Comparison of ENCODE assay signal across 12 cellular contexts in genomic region chr5:140567136-140567818, GRCh38. TPM values are rescaled to one million over a fixed set of nuclear protein-coding genes. Genes with fewer than 3 reads are reported as not detected.
DNase-seq lines count a peak whose midpoint lies in the region; ATAC-seq and TF ChIP-seq lines count a peak whose summit lies in the region.
"Had no signal": no experiment of that assay in that cellular context is flagged by ENCODE, and none has a peak within 500 bp of the region (broad histone marks: within the 10 kb centered on the region; RNA-seq: fewer than 3 reads in every experiment).

No MANE protein-coding gene starts in this region.

- ATAC-seq in activated naive CD4-positive, alpha-beta T cell treated with anti-CD3 and anti-CD28 coated beads, Interleukin-2, amount 50 U/mL, for 72 hours = no peak
- ATAC-seq in naive thymus-derived CD8-positive, alpha-beta T cell = no peak
- ATAC-seq: activated CD4-positive, CD25-positive, alpha-beta regulatory T cell treated with anti-CD3 and anti-CD28 coated beads, Interleukin-2, amount 50 U/mL, for 24 hours had no signal

- no peaks in the 10 kb centered on the region for H3K36me3 ChIP-seq in Caco-2 (ENCODE audit: control insufficient read depth, insufficient read depth, low read length)

- H3K27me3 Mint-ChIP-seq in CD14-positive monocyte (ENCODE audit: low read depth in 3 of 3) = peaks cover 0 to 2% (median 2%) of the 10 kb centered on the region in 3 donors
- H3K27me3 Mint-ChIP-seq in Caco-2 (ENCODE audit: insufficient read depth, unreplicated experiment) = no peaks in the 10 kb centered on the region
- no peaks in the 10 kb centered on the region for H3K27me3 Mint-ChIP-seq in naive thymus-derived CD8-positive, alpha-beta T cell

- peaks cover 7% of the 10 kb centered on the region; the same call in 1 of the 2 replicates for H3K4me1 ChIP-seq in Caco-2

- H3K36me3 Mint-ChIP-seq in CD14-positive monocyte = peaks cover 32 to 58% of the 10 kb centered on the region in 2 donors
- H3K36me3 Mint-ChIP-seq in Caco-2 (ENCODE audit: insufficient read depth, unreplicated experiment) = peaks cover 50% of the 10 kb centered on the region
- H3K36me3 Mint-ChIP-seq in activated naive CD4-positive, alpha-beta T cell treated with anti-CD3 and anti-CD28 coated beads, Interleukin-2, amount 50 U/mL, for 72 hours = peaks cover 32 to 42% of the 10 kb centered on the region in 2 donors
- H3K36me3 Mint-ChIP-seq in naive thymus-derived CD8-positive, alpha-beta T cell = peaks cover 0 to 25% (median 10%) of the 10 kb centered on the region in 3 donors

- H3K27ac Mint-ChIP-seq in CD14-positive monocyte (peak overlapping the region in 6 of 7 donors; percentile 61 to 98 (median 96)), Caco-2 (ENCODE audit: unreplicated experiment) (no peak overlapping the region)
- H3K27ac Mint-ChIP-seq in activated naive CD4-positive, alpha-beta T cell treated with anti-CD3 and anti-CD28 coated beads, Interleukin-2, amount 50 U/mL, for 72 hours = peak overlapping the region; percentile 89 to 90
- H3K27ac Mint-ChIP-seq in naive thymus-derived CD8-positive, alpha-beta T cell = peak overlapping the region in 7 of 10 donors; percentile 60 to 99 (median 88)

- DNase-seq in CD14-positive monocyte (ENCODE audit: low spot score) (no peak), Caco-2 (no peak), activated gamma-delta T cell treated with Interleukin-2 at 50 U/mL for 16 hours (no peak), dorsolateral prefrontal cortex (no peak), GM20000 (ENCODE audit: low spot score) (no peak)
- no peak for DNase-seq in activated naive CD4-positive, alpha-beta T cell treated with anti-CD3 and anti-CD28 coated beads, Interleukin-2, amount 50 U/mL, for 72 hours (ENCODE audit: low spot score in 2 of 2)
- no peak for DNase-seq in naive thymus-derived CD8-positive, alpha-beta T cell
- DNase-seq: activated gamma-delta T cell, NCI-H1436 treated with DMSO at 0.1 percent for 48 hours had no signal

- H3K4me1 Mint-ChIP-seq in CD14-positive monocyte (peaks cover 66% of the 10 kb centered on the region), Caco-2 (ENCODE audit: low read depth, unreplicated experiment) (peaks cover 6% of the 10 kb centered on the region)
- peaks cover 39 to 80% (median 77%) of the 10 kb centered on the region in 4 donors for H3K4me1 Mint-ChIP-seq in naive thymus-derived CD8-positive, alpha-beta T cell

- TF ChIP-seq CTCF in CD14-positive monocyte (IDR thresholded peaks at IDR 0.05) (no peak), Caco-2 (IDR thresholded peaks at IDR 0.05; ENCODE audit: insufficient read depth in 1 of 2, low read depth in 1 of 2, low read length in 1 of 2, severe bottlenecking in 1 of 2, unreplicated experiment in 1 of 2) (no peak), dorsolateral prefrontal cortex (IDR thresholded peaks at IDR 0.05 in 54 of 56, conservative IDR thresholded peaks at IDR 0.05 in 2 of 56; ENCODE audit: low read depth in 1 of 56, partially characterized antibody in 56 of 56) (no peak), GM20000 (IDR thresholded peaks at IDR 0.05; ENCODE audit: extremely low read depth, missing control alignments) (no peak)

- no peak overlapping the region for H3K4me3 Mint-ChIP-seq in CD14-positive monocyte
- peak overlapping the region; percentile 48 for H3K4me3 Mint-ChIP-seq in Caco-2 (ENCODE audit: unreplicated experiment)
- H3K4me3 Mint-ChIP-seq in naive thymus-derived CD8-positive, alpha-beta T cell = peak overlapping the region in 4 of 10 donors; percentile 10 to 76 (median 58)

- CTCF ChIA-PET in Caco-2 (lab: Charles Lee) = no interaction called here

- POLR2A ChIA-PET in Caco-2 (lab: Charles Lee) = no interaction called here
- POLR2A ChIA-PET in naive thymus-derived CD8-positive, alpha-beta T cell (lab: Charles Lee) = interaction anchor here (0.8 to 1.4 kb wide), 2 partner anchors 20 to 80 kb away, joined by 3 to 4 read pairs; partner anchors contain the start of genes EIF4EBP3, IK and NDUFA2

- intact Hi-C loops in CD14-positive monocyte (cut with micrococcal nuclease) (loop anchor here in 1 of 2 donors (10.0 kb wide), 1 partner anchor 148 kb away; no protein-coding TSS in a partner anchor), Caco-2 (cut with micrococcal nuclease; ENCODE audit: unreplicated experiment) (no loop called here), dorsolateral prefrontal cortex (cut with DNase I) (loop anchor here in 1 of 2 donors (5.0 kb wide), 1 partner anchor 125 kb away; the partner anchor contains the start of genes HARS1 and HARS2)

- H3K27me3 ChIP-seq in Caco-2 (replicated peaks; ENCODE audit: control insufficient read depth, insufficient read depth, low read length) (no peaks in the 10 kb centered on the region), dorsolateral prefrontal cortex (no peaks in the 10 kb centered on the region)

- H3K27ac ChIP-seq in dorsolateral prefrontal cortex = peak overlapping the region in 4 of 59 donors; percentile 2 to 75 (median 14)
- H3K27ac ChIP-seq: C4-2B had no signal

- H3K9me3 ChIP-seq in Caco-2 = no peaks in the 10 kb centered on the region

- no peak overlapping the region for H3K4me3 ChIP-seq in Caco-2 (ENCODE audit: low read depth, low read length)
- H3K4me3 ChIP-seq in dorsolateral prefrontal cortex = no peak overlapping the region

- BruUV-seq in Caco-2 (replicated peaks; lab: Mats Ljungman, UMichigan) = no TSS peak

- H3K9me3 Mint-ChIP-seq in CD14-positive monocyte = peaks cover 0 to 2% (median 0%) of the 10 kb centered on the region in 7 donors
- no peaks in the 10 kb centered on the region for H3K9me3 Mint-ChIP-seq in Caco-2 (ENCODE audit: unreplicated experiment)
- H3K9me3 Mint-ChIP-seq in activated naive CD4-positive, alpha-beta T cell treated with anti-CD3 and anti-CD28 coated beads, Interleukin-2, amount 50 U/mL, for 72 hours = no peaks in the 10 kb centered on the region
- H3K9me3 Mint-ChIP-seq in naive thymus-derived CD8-positive, alpha-beta T cell = no peaks in the 10 kb centered on the region

RNA-seq across cellular contexts. Expression of gene SLC35A4, which starts 2.6 kb away (rescaled TPM):
- polyA plus RNA-seq in CD14-positive monocyte = 10 to 100 TPM; 44.0 to 67.1 TPM
- 79.5 and 91.3 TPM in 2 replicates for total RNA-seq in Caco-2 (2022)
- total RNA-seq in activated naive CD4-positive, alpha-beta T cell treated with anti-CD3 and anti-CD28 coated beads, Interleukin-2, amount 50 U/mL, for 72 hours = 10 to 100 TPM; 62.5 to 70.3 TPM
- total RNA-seq in naive thymus-derived CD8-positive, alpha-beta T cell = 10 to 100 TPM; 53.6 to 58.3 TPM
- 100 to 1,000 TPM in 2 of 3 donors, 10 to 100 TPM in 1; 92.8 to 142 (median 113) TPM for polyA plus RNA-seq in naive thymus-derived CD8-positive, alpha-beta T cell
- total RNA-seq in dorsolateral prefrontal cortex = 10 to 100 TPM; 23.5 to 50.7 (median 34.7) TPM

RNA-seq across cellular contexts. Expression of gene APBB3, which starts 2.9 kb away (rescaled TPM):
- polyA plus RNA-seq in CD14-positive monocyte = 1 to 10 TPM; 4.9 to 7.4 TPM
- total RNA-seq in Caco-2 (2022) = 23.4 and 25.1 TPM in 2 replicates
- total RNA-seq in activated naive CD4-positive, alpha-beta T cell treated with anti-CD3 and anti-CD28 coated beads, Interleukin-2, amount 50 U/mL, for 72 hours = 10 to 100 TPM; 36.6 to 38.1 TPM
- total RNA-seq in naive thymus-derived CD8-positive, alpha-beta T cell = 10 to 100 TPM; 75.6 to 77.5 TPM
- polyA plus RNA-seq in naive thymus-derived CD8-positive, alpha-beta T cell = 1 to 10 TPM; 2.5 to 4.6 (median 3.7) TPM
- 10 to 100 TPM; 34.6 to 98.7 (median 58.4) TPM for total RNA-seq in dorsolateral prefrontal cortex

RNA-seq across cellular contexts. Expression of gene SRA1, which starts 10.0 kb away (rescaled TPM):
- 10 to 100 TPM; 72.4 to 80.8 TPM for polyA plus RNA-seq in CD14-positive monocyte
- total RNA-seq in Caco-2 (2022) = 44.0 and 50.3 TPM in 2 replicates
- 10 to 100 TPM; 29.3 to 55.0 TPM for total RNA-seq in activated naive CD4-positive, alpha-beta T cell treated with anti-CD3 and anti-CD28 coated beads, Interleukin-2, amount 50 U/mL, for 72 hours
- 10 to 100 TPM; 27.8 to 28.3 TPM for total RNA-seq in naive thymus-derived CD8-positive, alpha-beta T cell
- polyA plus RNA-seq in naive thymus-derived CD8-positive, alpha-beta T cell = 10 to 100 TPM; 26.7 to 37.5 (median 37.1) TPM
- 10 to 100 TPM; 22.4 to 42.3 (median 30.2) TPM for total RNA-seq in dorsolateral prefrontal cortex

RNA-seq across cellular contexts. Expression of gene EIF4EBP3, which starts 19.8 kb away (rescaled TPM):
- polyA plus RNA-seq in CD14-positive monocyte = 10 to 100 TPM; 41.9 to 46.0 TPM
- total RNA-seq in Caco-2 (2022) = 7.6 and 8.0 TPM in 2 replicates
- total RNA-seq in activated naive CD4-positive, alpha-beta T cell treated with anti-CD3 and anti-CD28 coated beads, Interleukin-2, amount 50 U/mL, for 72 hours = 10 to 100 TPM; 13.0 to 14.8 TPM
- total RNA-seq in naive thymus-derived CD8-positive, alpha-beta T cell = 10 to 100 TPM; 24.5 to 27.3 TPM
- polyA plus RNA-seq in naive thymus-derived CD8-positive, alpha-beta T cell = 10 to 100 TPM; 50.4 to 79.6 (median 71.5) TPM
- 10 to 100 TPM in 13 of 120 experiments, 1 to 10 TPM in 107; 1.2 to 16.5 (median 5.9) TPM for total RNA-seq in dorsolateral prefrontal cortex
- total RNA-seq: H4 had no signal
